ENCODE assay signal across 14 cellular contexts in the genomic region with DNA sequence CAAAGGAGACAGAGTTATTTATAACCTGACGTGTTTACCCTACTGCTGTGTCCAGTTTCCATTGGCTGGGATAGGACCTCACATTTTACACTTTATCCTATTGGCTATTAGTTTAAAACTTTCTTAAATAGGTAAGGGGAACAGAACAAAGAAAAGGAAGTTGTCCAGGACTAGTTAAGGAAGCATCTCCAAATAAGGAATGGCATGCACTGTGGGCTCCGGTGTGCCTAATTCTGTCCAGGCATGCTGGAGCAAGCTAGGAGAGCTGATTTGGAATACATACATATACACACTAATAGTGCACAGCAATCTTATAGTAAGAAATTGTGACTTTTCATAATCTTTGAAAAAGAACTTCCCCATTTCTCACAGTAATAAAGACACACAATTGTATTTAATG.
DNase-seq lines count a peak whose midpoint lies in the region; ATAC-seq and TF ChIP-seq lines count a peak whose summit lies in the region.
"Had no signal": no experiment of that assay in that cellular context is flagged by ENCODE, and none has a peak within 500 bp of the region (broad histone marks: within the 10 kb centered on the region; RNA-seq: fewer than 3 reads in every experiment).

No MANE protein-coding gene starts in this region.

- no peak for TF ChIP-seq POLR2A in ovary (IDR thresholded peaks at IDR 0.05)

- no peak for TF ChIP-seq EP300 in ovary (IDR thresholded peaks at IDR 0.05)

- H3K27ac Mint-ChIP-seq in Caco-2 (ENCODE audit: unreplicated experiment), result peak overlapping the region; percentile 77
- peak overlapping the region; percentile 65 for H3K27ac Mint-ChIP-seq in endothelial cell (ENCODE audit: unreplicated experiment)
- peak overlapping the region; percentile 20 to 40 for H3K27ac Mint-ChIP-seq in natural killer cell treated with Interleukin-12 subunit alpha and Interleukin-12 subunit beta and Interleukin-15 and Interleukin-18, amount 100 ng/mL, for 72 hours

- CTCF ChIA-PET in Caco-2 (lab: Charles Lee), result no interaction called here

- intact Hi-C loops in Caco-2 (cut with micrococcal nuclease; ENCODE audit: unreplicated experiment) (no loop called here), ovary (cut with DNase I) (no loop called here)

- H3K9me3 ChIP-seq in Caco-2 (peaks cover 9% of the 10 kb centered on the region), ovary (no peaks in the 10 kb centered on the region)

- in situ Hi-C loops in KBM-7 (cut with MboI; ENCODE audit: low pct_unique_long_range_greater_than_20kb, low sequenced_read_pairs), result no loop called here

- H3K36me3 ChIP-seq in Caco-2 (ENCODE audit: control insufficient read depth, insufficient read depth, low read length) (no peaks in the 10 kb centered on the region), ovary (no peaks in the 10 kb centered on the region)

- H3K4me3 ChIP-seq in Caco-2 (ENCODE audit: low read depth, low read length), result no peak overlapping the region
- no peak overlapping the region for H3K4me3 ChIP-seq in ovary

- BruUV-seq in Caco-2 (replicated peaks; lab: Mats Ljungman, UMichigan), result no TSS peak

- H3K27me3 ChIP-seq in Caco-2 (replicated peaks; ENCODE audit: control insufficient read depth, insufficient read depth, low read length), result no peaks in the 10 kb centered on the region
- no peaks in the 10 kb centered on the region for H3K27me3 ChIP-seq in ovary

- H3K27me3 Mint-ChIP-seq in Caco-2 (ENCODE audit: insufficient read depth, unreplicated experiment), result no peaks in the 10 kb centered on the region
- H3K27me3 Mint-ChIP-seq in endothelial cell (ENCODE audit: unreplicated experiment), result peaks cover 2% of the 10 kb centered on the region
- H3K27me3 Mint-ChIP-seq in natural killer cell treated with Interleukin-12 subunit alpha and Interleukin-12 subunit beta and Interleukin-15 and Interleukin-18, amount 100 ng/mL, for 72 hours, result no peaks in the 10 kb centered on the region
- H3K27me3 Mint-ChIP-seq: activated CD4-positive, alpha-beta T cell treated with anti-CD3 and anti-CD28 coated beads, Interleukin-2, amount 10 ng/mL, durations not matched to agents 7 days and 5 days; naive B cell; stimulated activated naive B cell treated with anti-CD40 and anti-IgM and Interleukin-4, amounts not matched to agents 10 μg/mL and 1 μg/mL and 100 μg/mL, for 72 hours had no signal

- TF ChIP-seq CTCF in Caco-2 (IDR thresholded peaks at IDR 0.05; ENCODE audit: insufficient read depth in 1 of 2, low read depth in 1 of 2, low read length in 1 of 2, severe bottlenecking in 1 of 2, unreplicated experiment in 1 of 2), result no peak
- TF ChIP-seq CTCF in endothelial cell (IDR thresholded peaks at IDR 0.05; ENCODE audit: unreplicated experiment), result no peak
- no peak for TF ChIP-seq CTCF in ovary (IDR thresholded peaks at IDR 0.05)

- no peak overlapping the region for H3K4me3 Mint-ChIP-seq in Caco-2 (ENCODE audit: unreplicated experiment)
- H3K4me3 Mint-ChIP-seq in endothelial cell (ENCODE audit: unreplicated experiment), result peak overlapping the region; percentile 34
- peak overlapping the region; percentile 62 for H3K4me3 Mint-ChIP-seq in natural killer cell treated with Interleukin-12 subunit alpha and Interleukin-12 subunit beta and Interleukin-15 and Interleukin-18, amount 100 ng/mL, for 72 hours
- H3K4me3 Mint-ChIP-seq: activated CD4-positive, alpha-beta T cell treated with anti-CD3 and anti-CD28 coated beads, Interleukin-2, amount 10 ng/mL, durations not matched to agents 7 days and 5 days; CD14-positive monocyte had no signal

- H3K36me3 Mint-ChIP-seq in Caco-2 (ENCODE audit: insufficient read depth, unreplicated experiment) (peaks cover 31% of the 10 kb centered on the region), endothelial cell (ENCODE audit: low read depth, unreplicated experiment) (peaks cover 53% of the 10 kb centered on the region)
- H3K36me3 Mint-ChIP-seq in natural killer cell treated with Interleukin-12 subunit alpha and Interleukin-12 subunit beta and Interleukin-15 and Interleukin-18, amount 100 ng/mL, for 72 hours, result peaks cover 50% of the 10 kb centered on the region

- POLR2A ChIA-PET in Caco-2 (lab: Charles Lee), result no interaction called here

- ATAC-seq in natural killer cell treated with Interleukin-12 subunit alpha and Interleukin-12 subunit beta and Interleukin-15 and Interleukin-18, amount 100 ng/mL, for 72 hours, result no peak
- ATAC-seq: stimulated activated naive B cell treated with anti-CD40 and anti-IgM and Interleukin-4, amounts not matched to agents 10 μg/mL and 1 μg/mL and 100 μg/mL, for 72 hours had no signal

- WGBS in ovary, 3 donors, result 48 to 53% (median 48%) methylated on average over 2 of the region's 2 CpGs

- peaks cover 27% of the 10 kb centered on the region for H3K9me3 Mint-ChIP-seq in Caco-2 (ENCODE audit: unreplicated experiment)
- peaks cover 16% of the 10 kb centered on the region for H3K9me3 Mint-ChIP-seq in endothelial cell (ENCODE audit: unreplicated experiment)
- peaks cover 15% of the 10 kb centered on the region for H3K9me3 Mint-ChIP-seq in natural killer cell treated with Interleukin-12 subunit alpha and Interleukin-12 subunit beta and Interleukin-15 and Interleukin-18, amount 100 ng/mL, for 72 hours

- no peak overlapping the region for H3K27ac ChIP-seq in ovary

- H3K4me1 ChIP-seq in Caco-2 (no peaks in the 10 kb centered on the region), ovary (ENCODE audit: insufficient read depth) (peaks cover 1% of the 10 kb centered on the region)

- no peak for DNase-seq in Caco-2
- DNase-seq in KBM-7, result peak; percentile 38
- no peak for DNase-seq in endothelial cell (ENCODE audit: low spot score)
- DNase-seq in natural killer cell treated with Interleukin-12 subunit alpha and Interleukin-12 subunit beta and Interleukin-15 and Interleukin-18, amount 100 ng/mL, for 72 hours (ENCODE audit: low spot score), result no peak
- no peak for DNase-seq in HCEC 1CT
- no peak for DNase-seq in stimulated activated naive CD4-positive, alpha-beta T cell (lab: John Stamatoyannopoulos, UW)
- DNase-seq in ovary, result no peak
- DNase-seq in amniotic stem cell (lab: John Stamatoyannopoulos, UW), result no peak
- DNase-seq: activated CD4-positive, alpha-beta T cell treated with anti-CD3 and anti-CD28 coated beads, Interleukin-2, amount 10 ng/mL, durations not matched to agents 7 days and 5 days; amygdala; naive B cell; NCI-H1436; stimulated activated naive B cell treated with anti-CD40 and anti-IgM and Interleukin-4, amounts not matched to agents 10 μg/mL and 1 μg/mL and 100 μg/mL, for 72 hours had no signal

- peaks cover 17% of the 10 kb centered on the region for H3K4me1 Mint-ChIP-seq in Caco-2 (ENCODE audit: low read depth, unreplicated experiment)
- peaks cover 10% of the 10 kb centered on the region for H3K4me1 Mint-ChIP-seq in endothelial cell (ENCODE audit: unreplicated experiment)
- H3K4me1 Mint-ChIP-seq in natural killer cell treated with Interleukin-12 subunit alpha and Interleukin-12 subunit beta and Interleukin-15 and Interleukin-18, amount 100 ng/mL, for 72 hours (ENCODE audit: low read depth in 2 of 2), result peaks cover 53 to 63% of the 10 kb centered on the region in 2 donors
